Comparison of ENCODE assay signal across 15 cellular contexts in genomic region chr6:150076196-150076893, GRCh38. TPM values are rescaled to one million over a fixed set of nuclear protein-coding genes. Genes with fewer than 3 reads are reported as not detected.
DNase-seq lines count a peak whose midpoint lies in the region; ATAC-seq and TF ChIP-seq lines count a peak whose summit lies in the region.
"Had no signal": no experiment of that assay in that cellular context is flagged by ENCODE, and none has a peak within 500 bp of the region (broad histone marks: within the 10 kb centered on the region; RNA-seq: fewer than 3 reads in every experiment).

No MANE protein-coding gene starts in this region.

- peaks cover 20 to 30% of the 10 kb centered on the region in 2 donors for H3K4me1 ChIP-seq in thyroid gland

- peak; percentile 31; the same call in 1 of the 2 replicates for TF ChIP-seq CTCF in VCaP (conservative IDR thresholded peaks at IDR 0.05)
- peak in 3 of 6 experiments; percentile 30 to 41 (median 34) for TF ChIP-seq CTCF in thyroid gland (IDR thresholded peaks at IDR 0.05)

- no peaks in the 10 kb centered on the region for H3K36me3 ChIP-seq in thyroid gland
- H3K36me3 ChIP-seq: heart right ventricle had no signal

- no peak for DNase-seq in activated T-cell treated with anti-CD3 and anti-CD28 coated beads, Interleukin-2, amount 50 U/mL, for 72 hours
- DNase-seq in activated T-cell treated with anti-CD3 and anti-CD28 coated beads for 4 hours (no peak), iPS-NIHi7 (ENCODE audit: extremely low spot score) (peak; percentile 28), thyroid gland (peak; percentile 47 to 52), GM03348 (ENCODE audit: low spot score) (no peak), T-helper 9 cell (no peak), EL (no peak)
- DNase-seq: activated CD4-positive, CD25-positive, alpha-beta regulatory T cell; activated gamma-delta T cell treated with Interleukin-2 at 50 U/mL for 16 hours; heart right ventricle; IMR-90 had no signal

- peaks cover 23% of the 10 kb centered on the region for H3K4me1 Mint-ChIP-seq in activated T-cell treated with anti-CD3 and anti-CD28 coated beads, Interleukin-2, amount 50 U/mL, for 72 hours (ENCODE audit: low read depth)

- peak; percentile 50 to 55 for ATAC-seq in activated T-cell treated with anti-CD3 and anti-CD28 coated beads, Interleukin-2, amount 50 U/mL, for 72 hours (replicated peaks in 1 of 2)
- ATAC-seq: heart right ventricle had no signal

- intact Hi-C loops in thyroid gland (cut with DNase I), result loop anchor here (5.0 kb wide), 1 partner anchor 326 kb away; no protein-coding TSS in a partner anchor

- H3K27ac ChIP-seq in VCaP (no peak overlapping the region), thyroid gland (peak overlapping the region; percentile 47 to 83 (median 60))
- H3K27ac ChIP-seq: heart right ventricle had no signal

- no peaks in the 10 kb centered on the region for H3K27me3 ChIP-seq in thyroid gland

- no peak overlapping the region for H3K27ac Mint-ChIP-seq in activated T-cell treated with anti-CD3 and anti-CD28 coated beads, Interleukin-2, amount 50 U/mL, for 72 hours
- H3K27ac Mint-ChIP-seq: dendritic cell treated with granulocyte-macrophage colony-stimulating factor and Interleukin-4, amounts not matched to agents 40 ng/mL and 50 ng/mL, for 4 days had no signal

- no peak overlapping the region for H3K4me3 ChIP-seq in thyroid gland (replicated peaks in 1 of 3)
- H3K4me3 ChIP-seq: heart right ventricle, lung had no signal

- no peak for TF ChIP-seq POLR2A in thyroid gland (IDR thresholded peaks at IDR 0.05)

- H3K9me3 Mint-ChIP-seq in activated T-cell treated with anti-CD3 and anti-CD28 coated beads, Interleukin-2, amount 50 U/mL, for 72 hours, result no peaks in the 10 kb centered on the region
- H3K9me3 Mint-ChIP-seq: dendritic cell treated with granulocyte-macrophage colony-stimulating factor and Interleukin-4, amounts not matched to agents 40 ng/mL and 50 ng/mL, for 4 days had no signal

- H3K9me3 ChIP-seq in thyroid gland, result no peaks in the 10 kb centered on the region
- H3K9me3 ChIP-seq: heart right ventricle had no signal

- H3K27me3 Mint-ChIP-seq in activated T-cell treated with anti-CD3 and anti-CD28 coated beads, Interleukin-2, amount 50 U/mL, for 72 hours (ENCODE audit: low read depth), result peaks cover 44% of the 10 kb centered on the region

- 39 to 44% methylated on average over 8 of the region's 8 CpGs for WGBS in thyroid gland, 2 donors

- no peaks in the 10 kb centered on the region for H3K36me3 Mint-ChIP-seq in activated T-cell treated with anti-CD3 and anti-CD28 coated beads, Interleukin-2, amount 50 U/mL, for 72 hours (ENCODE audit: insufficient read depth in 2 of 2)

- H3K4me3 Mint-ChIP-seq in activated T-cell treated with anti-CD3 and anti-CD28 coated beads, Interleukin-2, amount 50 U/mL, for 72 hours, result no peak overlapping the region
- H3K4me3 Mint-ChIP-seq: dendritic cell treated with granulocyte-macrophage colony-stimulating factor and Interleukin-4, amounts not matched to agents 40 ng/mL and 50 ng/mL, for 4 days had no signal

RNA-seq across cellular contexts. Expression of gene ULBP3, which starts 7.4 kb away (rescaled TPM):
- 1 to 10 TPM; 1.1 TPM for total RNA-seq in activated T-cell treated with anti-CD3 and anti-CD28 coated beads, Interleukin-2, amount 50 U/mL, for 72 hours
- 10 to 100 TPM in 3 of 4 donors, 1 to 10 TPM in 1; 2.4 to 31.7 (median 16.5) TPM for total RNA-seq in thyroid gland

RNA-seq across cellular contexts. Expression of gene RAET1L, which starts 51.0 kb away (rescaled TPM):
- not detected for total RNA-seq in activated T-cell treated with anti-CD3 and anti-CD28 coated beads, Interleukin-2, amount 50 U/mL, for 72 hours
- total RNA-seq in thyroid gland, result not detected
- total RNA-seq: heart right ventricle, IMR-90, lung, RPMI7951 had no signal

Comparison
In these comparisons a context has a peak if more than half of its experiments do, and no peak if none do; other contexts are left out.
1. DNase-seq: peak in iPS-NIHi7 (single experiment) and thyroid gland (2 of 2); none in activated T-cell treated with anti-CD3 and anti-CD28 coated beads, Interleukin-2, amount 50 U/mL, for 72 hours (0 of 2), activated T-cell treated with anti-CD3 and anti-CD28 coated beads for 4 hours (single experiment), GM03348 (single experiment), T-helper 9 cell (single experiment) and EL (single experiment).